ENCODE assay signal across 16 cellular contexts in the genomic region with DNA sequence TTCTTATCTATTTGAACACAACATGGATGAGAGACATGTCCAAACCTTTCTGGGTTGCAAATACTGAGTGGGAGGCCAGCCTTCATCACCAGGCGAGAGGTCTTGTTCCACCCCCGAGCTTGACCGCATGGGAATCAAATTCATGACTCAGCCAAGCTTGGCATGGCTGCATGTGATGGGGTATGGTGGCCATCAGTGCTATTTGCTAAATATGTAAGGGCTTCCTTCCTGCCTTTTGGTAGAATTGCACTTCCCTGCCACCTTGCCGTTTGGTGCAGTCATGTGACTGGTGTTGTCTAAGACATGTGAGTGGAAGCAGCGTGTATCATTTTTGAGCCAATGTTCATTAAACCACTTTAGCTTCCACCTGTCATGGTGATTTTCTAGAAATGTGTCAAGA.
DNase-seq lines count a peak whose midpoint lies in the region; ATAC-seq, FAIRE-seq and TF ChIP-seq lines count a peak whose summit lies in the region.
"Had no signal": no experiment of that assay in that cellular context is flagged by ENCODE, and none has a peak within 500 bp of the region (broad histone marks: within the 10 kb centered on the region; RNA-seq: fewer than 3 reads in every experiment).

No MANE protein-coding gene starts in this region.

- H3K36me3 Mint-ChIP-seq in GM23338 (ENCODE audit: low read depth) = no peaks in the 10 kb centered on the region; the same call in 2 of the 3 replicates
- H3K36me3 Mint-ChIP-seq in activated CD4-positive, alpha-beta T cell treated with anti-CD3 and anti-CD28 coated beads for 36 hours (ENCODE audit: low read depth) = no peaks in the 10 kb centered on the region
- H3K36me3 Mint-ChIP-seq: brain; CD4-positive, CD25-positive, alpha-beta regulatory T cell had no signal

- H3K27ac ChIP-seq in GM23338 (ENCODE audit: low read depth) (peak overlapping the region; percentile 67; the same call in 1 of the 2 replicates), PC-3 (ENCODE audit: low read length) (no peak overlapping the region), endothelial cell of umbilical vein (ENCODE audit: insufficient read depth, low read depth, low read length) (peak overlapping the region; percentile 93)

- peaks cover 52% of the 10 kb centered on the region for H3K4me1 Mint-ChIP-seq in GM23338
- H3K4me1 Mint-ChIP-seq in activated CD4-positive, alpha-beta T cell treated with anti-CD3 and anti-CD28 coated beads for 36 hours = no peaks in the 10 kb centered on the region
- H3K4me1 Mint-ChIP-seq: activated T-helper 17 cell treated with anti-CD3 and anti-CD28 coated beads, Interleukin-2, amount 50 U/mL, for 72 hours; CD4-positive, CD25-positive, alpha-beta regulatory T cell had no signal

- POLR2A ChIA-PET in PC-3 (lab: Charles Lee; ENCODE audit: unreplicated experiment) (no interaction called here), endothelial cell of umbilical vein (lab: Charles Lee) (interaction anchor here (1.2 kb wide), 1 partner anchor 10 kb away, joined by 3 read pairs; no protein-coding TSS in a partner anchor)
- POLR2A ChIA-PET in activated CD4-positive, alpha-beta T cell treated with anti-CD3 and anti-CD28 coated beads for 36 hours (lab: Charles Lee) = no interaction called here

- H3K27me3 ChIP-seq in GM23338 (ENCODE audit: insufficient read depth) (no peaks in the 10 kb centered on the region), PC-3 (ENCODE audit: low read length) (no peaks in the 10 kb centered on the region), endothelial cell of umbilical vein (ENCODE audit: control insufficient read depth in 2 of 2, insufficient read depth in 2 of 2, low read length in 2 of 2) (no peaks in the 10 kb centered on the region)

- TF ChIP-seq CTCF in GM23338 (conservative IDR thresholded peaks at IDR 0.05; ENCODE audit: low read depth in 2 of 2) (no peak), PC-3 (conservative IDR thresholded peaks at IDR 0.05; ENCODE audit: low read depth, low read length) (no peak), endothelial cell of umbilical vein (IDR thresholded peaks at IDR 0.05; ENCODE audit: extremely low read depth in 1 of 2, insufficient read depth in 1 of 2, low read depth in 1 of 2, low read length in 2 of 2) (no peak), retinal pigment epithelial cell (conservative IDR thresholded peaks at IDR 0.05; ENCODE audit: low read depth, low read length) (no peak)

- H3K4me1 ChIP-seq in GM23338 (ENCODE audit: insufficient read depth) (peaks cover 47% of the 10 kb centered on the region), PC-3 (ENCODE audit: insufficient read depth, low read length) (peaks cover 45% of the 10 kb centered on the region), endothelial cell of umbilical vein (ENCODE audit: control insufficient read depth, extremely low read depth, insufficient read depth, low read length) (peaks cover 41% of the 10 kb centered on the region)

- CTCF ChIA-PET in PC-3 (lab: Charles Lee) = interaction anchor here (0.6 kb wide), 1 partner anchor 54 kb away, joined by 4 read pairs; no protein-coding TSS in a partner anchor
- CTCF ChIA-PET in endothelial cell of umbilical vein (lab: Charles Lee) = interaction anchor here (2.1 to 2.7 kb wide), 5 partner anchors 10 to 569 kb away, joined by 5 to 36 read pairs (median 12); no protein-coding TSS in a partner anchor
- CTCF ChIA-PET in activated CD4-positive, alpha-beta T cell treated with anti-CD3 and anti-CD28 coated beads for 36 hours (lab: Charles Lee) = no interaction called here

- H4K20me1 ChIP-seq in GM23338 (replicated peaks; ENCODE audit: insufficient read depth) = no peaks in the 10 kb centered on the region
- H4K20me1 ChIP-seq in PC-3 (ENCODE audit: low read length) = no peaks in the 10 kb centered on the region
- no peaks in the 10 kb centered on the region for H4K20me1 ChIP-seq in endothelial cell of umbilical vein (replicated peaks; ENCODE audit: control insufficient read depth, extremely low read depth, insufficient read depth, low read length)

- no peaks in the 10 kb centered on the region for H3K9me2 ChIP-seq in GM23338 (ENCODE audit: insufficient read depth)
- no peaks in the 10 kb centered on the region for H3K9me2 ChIP-seq in PC-3 (replicated peaks; ENCODE audit: low read length)

- peak; percentile 77 for FAIRE-seq in endothelial cell of umbilical vein (lab: Jason Lieb, UNC)

- ATAC-seq in GM23338 (no peak), PC-3 (no peak)
- no peak for ATAC-seq in activated CD4-positive, alpha-beta T cell treated with anti-CD3 and anti-CD28 coated beads for 36 hours
- ATAC-seq: activated T-helper 17 cell treated with anti-CD3 and anti-CD28 coated beads, Interleukin-2, amount 50 U/mL, for 72 hours; mucosa of descending colon; stimulated activated naive CD8-positive, alpha-beta T cell treated with anti-CD3 and anti-CD28 coated beads, Interleukin-15, Interleukin-2, amounts not matched to agents 100 U/mL and 50 U/mL, for 24 hours had no signal

- H3K36me3 ChIP-seq in GM23338 (ENCODE audit: insufficient read depth) (no peaks in the 10 kb centered on the region), PC-3 (ENCODE audit: low read depth, low read length) (no peaks in the 10 kb centered on the region), endothelial cell of umbilical vein (ENCODE audit: control insufficient read depth in 2 of 2, extremely low read depth in 1 of 2, insufficient read depth in 2 of 2, low read length in 2 of 2) (no peaks in the 10 kb centered on the region)

- H3F3A ChIP-seq in GM23338 (replicated peaks; ENCODE audit: low read depth) (no peaks in the 10 kb centered on the region), PC-3 (ENCODE audit: low read length, unreplicated experiment) (no peaks in the 10 kb centered on the region)

- H3K4me3 ChIP-seq in GM23338 (no peak overlapping the region), PC-3 (ENCODE audit: low read length) (no peak overlapping the region), endothelial cell of umbilical vein (replicated peaks in 1 of 3; ENCODE audit: insufficient read depth in 1 of 3, low read depth in 1 of 3, low read length in 3 of 3) (no peak overlapping the region), retinal pigment epithelial cell (ENCODE audit: low read length) (no peak overlapping the region)
- H3K4me3 ChIP-seq: mucosa of descending colon had no signal

- H3K27me3 Mint-ChIP-seq in GM23338 (ENCODE audit: insufficient read depth, low read depth, poor library complexity) = peaks cover 6% of the 10 kb centered on the region
- H3K27me3 Mint-ChIP-seq in activated CD4-positive, alpha-beta T cell treated with anti-CD3 and anti-CD28 coated beads for 36 hours = peaks cover 4% of the 10 kb centered on the region

- H3K4me2 ChIP-seq in GM23338 (peak overlapping the region; percentile 56), PC-3 (ENCODE audit: low read length) (no peak overlapping the region), endothelial cell of umbilical vein (ENCODE audit: insufficient read depth, low read length) (no peak overlapping the region)

- TF ChIP-seq POLR2A in endothelial cell of umbilical vein (IDR thresholded peaks at IDR 0.05; ENCODE audit: low read depth, low read length) = no peak

- H3K79me2 ChIP-seq in GM23338 (replicated peaks; ENCODE audit: insufficient read depth) (no peaks in the 10 kb centered on the region), PC-3 (ENCODE audit: low read length) (no peaks in the 10 kb centered on the region), endothelial cell of umbilical vein (ENCODE audit: control insufficient read depth, insufficient read depth, low read length) (no peaks in the 10 kb centered on the region)

- DNase-seq in GM23338 (ENCODE audit: low spot score) = no peak
- DNase-seq in PC-3 = peak; percentile 37
- DNase-seq in endothelial cell of umbilical vein (ENCODE audit: low read depth, low spot score) = peak; percentile 59
- peak; percentile 29 for DNase-seq in retinal pigment epithelial cell (ENCODE audit: low read depth)
- DNase-seq in retina = no peak
- DNase-seq in NCI-H146 treated with DMSO at 0.1 percent for 48 hours (lab: John Stamatoyannopoulos, UW; ENCODE audit: unreplicated experiment) = no peak
- no peak for DNase-seq in activated CD4-positive, alpha-beta T cell treated with anti-CD3 and anti-CD28 coated beads for 36 hours
- no peak for DNase-seq in middle frontal gyrus (ENCODE audit: extremely low spot score, low spot score)
- DNase-seq: activated CD4-positive, alpha-beta T cell treated with anti-CD3 and anti-CD28 coated beads, Interleukin-2, amount 50 U/mL, for 48 hours; CD4-positive, CD25-positive, alpha-beta regulatory T cell; mucosa of descending colon; NCI-H2171 treated with DMSO at 0.1 percent for 48 hours; stimulated activated naive CD8-positive, alpha-beta T cell treated with anti-CD3 and anti-CD28 coated beads, Interleukin-15, Interleukin-2, amounts not matched to agents 100 U/mL and 50 U/mL, for 24 hours had no signal

- intact Hi-C loops in PC-3 (cut with micrococcal nuclease) (loop anchor here (10.0 kb wide), 2 partner anchors 279 to 449 kb away; no protein-coding TSS in a partner anchor), endothelial cell of umbilical vein (cut with micrococcal nuclease) (no loop called here)
- intact Hi-C loops in activated CD4-positive, alpha-beta T cell treated with anti-CD3 and anti-CD28 coated beads for 36 hours (cut with DNase I, micrococcal nuclease) = no loop called here

- BruUV-seq in PC-3 (replicated peaks; lab: Mats Ljungman, UMichigan) (no TSS peak), endothelial cell of umbilical vein (replicated peaks; lab: Mats Ljungman, UMichigan) (no TSS peak)

- dilution Hi-C loops in endothelial cell of umbilical vein (cut with MboI; ENCODE audit: extremely low pct_ligation_motif_present, low sequenced_read_pairs) = no loop called here

- H3K9me1 ChIP-seq in endothelial cell of umbilical vein (replicated peaks; ENCODE audit: control insufficient read depth, extremely low read depth, insufficient read depth, low read length) = no peaks in the 10 kb centered on the region

- H3K9me3 ChIP-seq in PC-3 (ENCODE audit: low read length) = no peaks in the 10 kb centered on the region
- no peaks in the 10 kb centered on the region for H3K9me3 ChIP-seq in endothelial cell of umbilical vein (replicated peaks; ENCODE audit: control insufficient read depth, insufficient read depth, low read length)
- H3K9me3 ChIP-seq: mucosa of descending colon had no signal

- H3K9ac ChIP-seq in PC-3 (ENCODE audit: low read length) (no peak overlapping the region), endothelial cell of umbilical vein (replicated peaks; ENCODE audit: extremely low read depth, insufficient read depth, low read length) (peak overlapping the region; percentile 79)

- H3K9me3 Mint-ChIP-seq in GM23338 = peaks cover 8% of the 10 kb centered on the region; the same call in 2 of the 3 replicates
- no peaks in the 10 kb centered on the region for H3K9me3 Mint-ChIP-seq in activated CD4-positive, alpha-beta T cell treated with anti-CD3 and anti-CD28 coated beads for 36 hours (ENCODE audit: low read depth)
- H3K9me3 Mint-ChIP-seq: activated T-helper 17 cell treated with anti-CD3 and anti-CD28 coated beads, Interleukin-2, amount 50 U/mL, for 72 hours; T-helper 2 cell treated with Interferon-gamma antibody and Interleukin-4, amounts not matched to agents 5 μg/mL and 100 μg/mL, for 36 hours had no signal

- H2AFZ ChIP-seq in GM23338 (no peak overlapping the region), PC-3 (ENCODE audit: low read length) (no peak overlapping the region), endothelial cell of umbilical vein (ENCODE audit: low read depth, low read length) (peak overlapping the region; percentile 9)

- H3K27ac Mint-ChIP-seq in GM23338 = no peak overlapping the region
- H3K27ac Mint-ChIP-seq in activated CD4-positive, alpha-beta T cell treated with anti-CD3 and anti-CD28 coated beads for 36 hours = no peak overlapping the region
- H3K27ac Mint-ChIP-seq: activated T-helper 17 cell treated with anti-CD3 and anti-CD28 coated beads, Interleukin-2, amount 50 U/mL, for 72 hours; CD4-positive, CD25-positive, alpha-beta regulatory T cell; T-helper 2 cell treated with Interferon-gamma antibody and Interleukin-4, amounts not matched to agents 5 μg/mL and 100 μg/mL, for 36 hours had no signal

- H3K4me3 Mint-ChIP-seq in GM23338 = no peak overlapping the region
- H3K4me3 Mint-ChIP-seq in activated CD4-positive, alpha-beta T cell treated with anti-CD3 and anti-CD28 coated beads for 36 hours = no peak overlapping the region
- H3K4me3 Mint-ChIP-seq: activated T-helper 17 cell treated with anti-CD3 and anti-CD28 coated beads, Interleukin-2, amount 50 U/mL, for 72 hours; CD4-positive, CD25-positive, alpha-beta regulatory T cell; T-helper 2 cell treated with Interferon-gamma antibody and Interleukin-4, amounts not matched to agents 5 μg/mL and 100 μg/mL, for 36 hours had no signal

Comparison
In these comparisons a context has a peak if more than half of its experiments do, and no peak if none do; other contexts are left out.
1. DNase-seq: peak in PC-3 (single experiment), endothelial cell of umbilical vein (single experiment) and retinal pigment epithelial cell (single experiment); none in GM23338 (single experiment), retina (single experiment), NCI-H146 treated with DMSO at 0.1 percent for 48 hours (single experiment), activated CD4-positive, alpha-beta T cell treated with anti-CD3 and anti-CD28 coated beads for 36 hours (single experiment) and middle frontal gyrus (single experiment).